In the genomic region with DNA sequence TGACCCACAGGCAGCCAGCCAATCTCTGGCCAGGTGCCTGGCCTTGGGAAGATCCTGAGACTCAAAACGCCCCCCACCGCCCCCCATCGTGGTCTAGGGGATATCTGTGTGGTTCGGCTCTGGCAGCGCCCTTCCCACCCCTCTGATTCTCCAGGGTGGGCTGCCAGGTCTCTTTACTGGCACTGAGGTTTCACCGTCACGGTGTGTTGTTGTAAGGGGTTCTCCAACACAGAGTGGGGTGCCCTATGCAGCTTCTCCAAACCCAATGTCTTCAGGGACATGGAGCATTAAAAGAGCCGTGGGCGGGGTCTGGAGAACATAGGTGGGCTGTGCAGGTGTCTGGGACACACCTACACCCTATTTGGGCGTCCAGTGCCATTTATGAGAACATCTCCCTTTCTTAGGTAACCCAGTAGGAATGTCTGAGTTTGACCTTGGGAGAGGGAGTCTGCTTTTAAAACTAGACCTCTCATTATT, we compare ENCODE assay signal across 7 cellular contexts. TPM values are rescaled to one million over a fixed set of nuclear protein-coding genes. Genes with fewer than 3 reads are reported as not detected.
DNase-seq lines count a peak whose midpoint lies in the region; ATAC-seq and TF ChIP-seq lines count a peak whose summit lies in the region.

No MANE protein-coding gene starts in this region.

- H3K4me1 ChIP-seq in iPS-20b (ENCODE audit: insufficient read depth, low read length) (peaks cover 15% of the 10 kb centered on the region), stomach (peaks cover 48 to 64% (median 52%) of the 10 kb centered on the region in 4 donors)

- H3K4me1 Mint-ChIP-seq in activated T-cell treated with anti-CD3 and anti-CD28 coated beads, Interleukin-2, amount 50 U/mL, for 72 hours (ENCODE audit: low read depth) = peaks cover 25% of the 10 kb centered on the region

- WGBS in stomach, 5 donors = 6 to 20% (median 16%) methylated on average over 5 to 10 of the region's 10 CpGs

- peak; percentile 62 for DNase-seq in HT-29 (ENCODE audit: low spot score)
- no peak for DNase-seq in activated T-cell treated with anti-CD3 and anti-CD28 coated beads, Interleukin-2, amount 50 U/mL, for 72 hours
- peak; percentile 62 for DNase-seq in stomach
- no peak for DNase-seq in D341Med (ENCODE audit: low spot score)

- ATAC-seq in activated T-cell treated with anti-CD3 and anti-CD28 coated beads, Interleukin-2, amount 50 U/mL, for 72 hours (replicated peaks in 1 of 2) = no peak
- ATAC-seq in HG03025 (IDR thresholded peaks at IDR 0.05; ENCODE audit: low FRiP score, unreplicated experiment) = no peak
- no peak for ATAC-seq in HG02870 (IDR thresholded peaks at IDR 0.05; ENCODE audit: unreplicated experiment)

- no peak for TF ChIP-seq POLR2A in stomach (IDR thresholded peaks at IDR 0.05)

- no peak overlapping the region for H3K9ac ChIP-seq in iPS-20b (ENCODE audit: low read depth, low read length)

- no peaks in the 10 kb centered on the region for H3K36me3 ChIP-seq in iPS-20b (ENCODE audit: insufficient read depth, low read depth, low read length)
- peaks cover 6 to 16% (median 13%) of the 10 kb centered on the region in 4 donors for H3K36me3 ChIP-seq in stomach

- no peaks in the 10 kb centered on the region for H3K9me3 Mint-ChIP-seq in activated T-cell treated with anti-CD3 and anti-CD28 coated beads, Interleukin-2, amount 50 U/mL, for 72 hours

- peak overlapping the region; percentile 89 to 92 for H3K4me3 Mint-ChIP-seq in activated T-cell treated with anti-CD3 and anti-CD28 coated beads, Interleukin-2, amount 50 U/mL, for 72 hours

- H3K27ac ChIP-seq in iPS-20b (ENCODE audit: low read length) (no peak overlapping the region), stomach (peak overlapping the region; percentile 96 to 100 (median 98))

- no peak for TF ChIP-seq EP300 in stomach (IDR thresholded peaks at IDR 0.05)

- intact Hi-C loops in stomach (cut with DNase I; ENCODE audit: low total_unique reads) = no loop called here

- H3K4me3 ChIP-seq in iPS-20b (ENCODE audit: low read length) (peak overlapping the region; percentile 51), stomach (peak overlapping the region; percentile 69 to 81 (median 70))

- H3K27me3 ChIP-seq in iPS-20b (ENCODE audit: insufficient read depth, low read length) = no peaks in the 10 kb centered on the region
- H3K27me3 ChIP-seq in stomach = peaks cover 0 to 5% (median 0%) of the 10 kb centered on the region in 3 donors

- no peak for TF ChIP-seq CTCF in stomach (IDR thresholded peaks at IDR 0.05)

- H3K27me3 Mint-ChIP-seq in activated T-cell treated with anti-CD3 and anti-CD28 coated beads, Interleukin-2, amount 50 U/mL, for 72 hours (ENCODE audit: low read depth) = peaks cover under 1% of the 10 kb centered on the region

- peak overlapping the region; percentile 91 for H3K27ac Mint-ChIP-seq in activated T-cell treated with anti-CD3 and anti-CD28 coated beads, Interleukin-2, amount 50 U/mL, for 72 hours

- no peaks in the 10 kb centered on the region for H3K36me3 Mint-ChIP-seq in activated T-cell treated with anti-CD3 and anti-CD28 coated beads, Interleukin-2, amount 50 U/mL, for 72 hours (ENCODE audit: insufficient read depth in 2 of 2)

- H3K9me3 ChIP-seq in iPS-20b (ENCODE audit: insufficient read depth, low read depth, low read length) = no peaks in the 10 kb centered on the region
- H3K9me3 ChIP-seq in stomach = no peaks in the 10 kb centered on the region

RNA-seq across cellular contexts. Expression of a gene that starts 1.5 kb away (rescaled TPM):
- total RNA-seq in HT-29 (2014; rRNA removed; shearing (Covaris generic)) = 92.6 and 95.0 TPM in 2 replicates
- total RNA-seq in activated T-cell treated with anti-CD3 and anti-CD28 coated beads, Interleukin-2, amount 50 U/mL, for 72 hours = 10 to 100 TPM; 27.0 to 30.7 TPM
- total RNA-seq in stomach = 10 to 100 TPM; 17.4 to 56.0 (median 35.4) TPM
- 10 to 100 TPM; 15.1 to 44.7 (median 29.5) TPM for polyA plus RNA-seq in stomach

RNA-seq across cellular contexts. Expression of a gene that starts 24.0 kb away (rescaled TPM):
- 47.2 and 50.9 TPM in 2 replicates for total RNA-seq in HT-29 (2014; rRNA removed; shearing (Covaris generic))
- under 1 TPM in 1 of 2 donors, not detected in 1; 0.10 TPM for total RNA-seq in activated T-cell treated with anti-CD3 and anti-CD28 coated beads, Interleukin-2, amount 50 U/mL, for 72 hours
- 10 to 100 TPM; 10.6 to 99.4 (median 22.3) TPM for total RNA-seq in stomach
- polyA plus RNA-seq in stomach = 10 to 100 TPM in 1 of 3 donors, 1 to 10 TPM in 2; 3.8 to 36.8 (median 9.1) TPM

RNA-seq across cellular contexts. Expression of a gene that starts 27.8 kb away (rescaled TPM):
- 117 and 141 TPM in 2 replicates for total RNA-seq in HT-29 (2014; rRNA removed; shearing (Covaris generic))
- 10 to 100 TPM; 57.0 to 63.9 TPM for total RNA-seq in activated T-cell treated with anti-CD3 and anti-CD28 coated beads, Interleukin-2, amount 50 U/mL, for 72 hours
- total RNA-seq in stomach = 100 to 1,000 TPM in 1 of 5 donors, 10 to 100 TPM in 4; 24.4 to 724 (median 81.7) TPM
- 10 to 100 TPM; 34.2 to 65.4 (median 46.9) TPM for polyA plus RNA-seq in stomach

RNA-seq across cellular contexts. Expression of a gene that starts 37.8 kb away (rescaled TPM):
- 129 and 149 TPM in 2 replicates for total RNA-seq in HT-29 (2014; rRNA removed; shearing (Covaris generic))
- total RNA-seq in activated T-cell treated with anti-CD3 and anti-CD28 coated beads, Interleukin-2, amount 50 U/mL, for 72 hours = 10 to 100 TPM; 49.7 to 53.6 TPM
- 10 to 100 TPM in 3 of 5 donors, 1 to 10 TPM in 1, not detected in 1; 4.9 to 33.3 (median 16.3) TPM for total RNA-seq in stomach
- polyA plus RNA-seq in stomach = 10 to 100 TPM; 66.9 to 71.5 (median 67.7) TPM

Comparison
In these comparisons a context has a peak if more than half of its experiments do, and no peak if none do; other contexts are left out.
1. DNase-seq: peak in HT-29 (single experiment) and stomach (single experiment); none in activated T-cell treated with anti-CD3 and anti-CD28 coated beads, Interleukin-2, amount 50 U/mL, for 72 hours (0 of 2) and D341Med (single experiment).
2. RNA of a gene that starts 24.0 kb away (total RNA-seq): 47.2 to 50.9 TPM in HT-29 and 10.6 to 99.4 TPM in stomach; 0.10 TPM in activated T-cell treated with anti-CD3 and anti-CD28 coated beads, Interleukin-2, amount 50 U/mL, for 72 hours; every median in the first group is over 4 times any median in the second.